20 cellular contexts compared by ENCODE assay signal in genomic region chr11:73163638-73164174, GRCh38. TPM values are rescaled to one million over a fixed set of nuclear protein-coding genes. Genes with fewer than 3 reads are reported as not detected.
"Had no signal": no experiment of that assay in that cellular context is flagged by ENCODE, and none has a peak within 500 bp of the region (broad histone marks: within the 10 kb centered on the region; RNA-seq: fewer than 3 reads in every experiment).

No MANE protein-coding gene starts in this region.

- H3K9me3 Mint-ChIP-seq: activated naive CD4-positive, alpha-beta T cell treated with anti-CD3 and anti-CD28 coated beads, Interleukin-2, amount 50 U/mL, for 72 hours; activated T-cell treated with anti-CD3 and anti-CD28 coated beads, Interleukin-2, amount 50 U/mL, for 24 hours; nephron; T-cell had no signal

- H3K36me3 ChIP-seq: esophagus squamous epithelium, upper lobe of left lung had no signal

- H3K79me2 ChIP-seq: hepatocyte had no signal

- DNase-seq: activated CD4-positive, alpha-beta T cell treated with anti-CD3 and anti-CD28 coated beads, Interleukin-2, amount 50 U/mL, for 48 hours; activated CD4-positive, CD25-positive, alpha-beta regulatory T cell treated with anti-CD3 and anti-CD28 coated beads, Interleukin-2, amount 50 U/mL, for 72 hours; activated CD8-positive, alpha-beta memory T cell treated with anti-CD3 and anti-CD28 coated beads, Interleukin-2, amount 10 ng/mL, durations not matched to agents 7 days and 5 days; activated gamma-delta T cell; activated T-cell treated with anti-CD3 and anti-CD28 coated beads, Interleukin-2, amount 50 U/mL, for 24 hours; caudate nucleus; esophagus squamous epithelium; mesendoderm; right cardiac atrium; small intestine; stimulated activated CD4-positive, alpha-beta T cell treated with anti-CD3 and anti-CD28 coated beads, Interleukin-4, amount 100 ng/mL, for 24 hours; stimulated activated naive CD4-positive, alpha-beta T cell treated with Interleukin-2 at 50 U/mL for 16 hours; T-cell; T-helper 9 cell; upper lobe of left lung had no signal

- FAIRE-seq: colon, keratinocyte, small intestine had no signal

- H2AFZ ChIP-seq: hepatocyte had no signal

- ATAC-seq: activated CD8-positive, alpha-beta memory T cell treated with anti-CD3 and anti-CD28 coated beads, Interleukin-2, amount 10 ng/mL, durations not matched to agents 7 days and 5 days; activated naive CD4-positive, alpha-beta T cell treated with anti-CD3 and anti-CD28 coated beads, Interleukin-2, amount 50 U/mL, for 72 hours; right cardiac atrium; T-cell had no signal

- H3K9me3 ChIP-seq: esophagus squamous epithelium, upper lobe of left lung had no signal

- H3K27me3 Mint-ChIP-seq: activated T-cell treated with anti-CD3 and anti-CD28 coated beads, Interleukin-2, amount 50 U/mL, for 24 hours; T-cell had no signal

- H3K36me3 Mint-ChIP-seq: activated CD8-positive, alpha-beta memory T cell treated with anti-CD3 and anti-CD28 coated beads, Interleukin-2, amount 10 ng/mL, durations not matched to agents 7 days and 5 days; activated naive CD4-positive, alpha-beta T cell treated with anti-CD3 and anti-CD28 coated beads, Interleukin-2, amount 50 U/mL, for 72 hours; T-cell had no signal

- H3K27me3 ChIP-seq: esophagus squamous epithelium, hepatocyte, upper lobe of left lung had no signal

- H3K4me3 ChIP-seq: esophagus squamous epithelium, hepatocyte, upper lobe of left lung had no signal

- H3K27ac ChIP-seq: esophagus squamous epithelium, hepatocyte, upper lobe of left lung had no signal

- H3K4me2 ChIP-seq: hepatocyte had no signal

- H3K4me3 Mint-ChIP-seq: activated CD8-positive, alpha-beta memory T cell treated with anti-CD3 and anti-CD28 coated beads, Interleukin-2, amount 10 ng/mL, durations not matched to agents 7 days and 5 days; activated T-cell treated with anti-CD3 and anti-CD28 coated beads, Interleukin-2, amount 50 U/mL, for 24 hours; nephron; T-cell had no signal

RNA-seq across cellular contexts. Expression of gene P2RY2, which starts 54.4 kb away (rescaled TPM):
- total RNA-seq: activated CD8-positive, alpha-beta memory T cell treated with anti-CD3 and anti-CD28 coated beads, Interleukin-2, amount 10 ng/mL, durations not matched to agents 7 days and 5 days; activated naive CD4-positive, alpha-beta T cell treated with anti-CD3 and anti-CD28 coated beads, Interleukin-2, amount 50 U/mL, for 72 hours had no signal
